Comparison of ENCODE assay signal across 30 cellular contexts in genomic region chr1:7363481-7363880, GRCh38.
A peak's percentile ranks its signal among the peaks of the same experiment; 100 is the strongest.
DNase-seq lines count a peak whose midpoint lies in the region; ATAC-seq and TF ChIP-seq lines count a peak whose summit lies in the region.
"Had no signal": no experiment of that assay in that cellular context is flagged by ENCODE, and none has a peak within 500 bp of the region (broad histone marks: within the 10 kb centered on the region; RNA-seq: fewer than 3 reads in every experiment).

No MANE protein-coding gene starts in this region.

- H3K4ac ChIP-seq in IMR-90 (ENCODE audit: low read depth, low read length): no peak overlapping the region

- no peak overlapping the region for H4K91ac ChIP-seq in IMR-90 (ENCODE audit: insufficient read depth, low read depth, low read length)

- CTCF ChIA-PET in IMR-90 (lab: Yijun Ruan, JAX): interaction anchor here (0.6 kb wide), 1 partner anchor 162 kb away, joined by 3 read pairs; no protein-coding TSS in a partner anchor

- no peak overlapping the region for H3K23ac ChIP-seq in IMR-90 (ENCODE audit: low read depth, low read length)

- BruUV-seq in IMR-90 (replicated peaks; lab: Mats Ljungman, UMichigan): no TSS peak

- H2BK20ac ChIP-seq in IMR-90 (ENCODE audit: low read depth, low read length): no peak overlapping the region

- H3K27ac ChIP-seq in IMR-90 (ENCODE audit: insufficient read depth, low read length) (no peak overlapping the region), left ventricle myocardium inferior (replicated peaks) (peak overlapping the region; percentile 86), psoas muscle (peak overlapping the region; percentile 60), endodermal cell (ENCODE audit: low read depth, low read length) (no peak overlapping the region)
- H3K27ac ChIP-seq: A549, C4-2B, HL-60, PC-9 had no signal

- H3K9ac ChIP-seq in IMR-90 (ENCODE audit: low read depth, low read length) (no peak overlapping the region), endodermal cell (ENCODE audit: extremely low read depth, low read length, poor library complexity, severe bottlenecking) (no peak overlapping the region)

- 71% methylated on average over 3 of the region's 6 CpGs; no CpG with 5 or more reads in 1 of the 2 experiments for WGBS in IMR-90 (ENCODE audit: extremely low coverage in 2 of 2, insufficient read length in 1 of 2), 2 experiments
- 20 to 27% (median 26%) methylated on average over 6 of the region's 6 CpGs for WGBS in psoas muscle, 3 donors
- 89 to 92% methylated on average over 5 to 6 of the region's 6 CpGs for WGBS in endodermal cell (ENCODE audit: insufficient coverage in 1 of 2, insufficient read length in 1 of 2), 2 experiments

- no peak overlapping the region for H2BK120ac ChIP-seq in IMR-90 (ENCODE audit: low read depth, low read length)

- no peak overlapping the region for H2AK5ac ChIP-seq in IMR-90 (ENCODE audit: low read depth, low read length)

- H2AFZ ChIP-seq in IMR-90 (replicated peaks; ENCODE audit: low read length, poor library complexity): peak overlapping the region; percentile 43
- H2AFZ ChIP-seq: PC-9 had no signal

- no peak overlapping the region for H3K4me3 Mint-ChIP-seq in activated naive CD8-positive, alpha-beta T cell treated with anti-CD3 and anti-CD28 coated beads, Interleukin-2, amount 50 U/mL, for 24 hours
- H3K4me3 Mint-ChIP-seq in endodermal cell: no peak overlapping the region
- H3K4me3 Mint-ChIP-seq: CD8-positive, alpha-beta T cell had no signal

- no peaks in the 10 kb centered on the region for H3K9me3 ChIP-seq in IMR-90 (ENCODE audit: control insufficient read depth, insufficient read depth, low read length)
- no peaks in the 10 kb centered on the region for H3K9me3 ChIP-seq in left ventricle myocardium inferior (replicated peaks)
- no peaks in the 10 kb centered on the region for H3K9me3 ChIP-seq in psoas muscle
- no peaks in the 10 kb centered on the region for H3K9me3 ChIP-seq in endodermal cell (ENCODE audit: control insufficient read depth, low read length)
- H3K9me3 ChIP-seq: A549 had no signal

- in situ Hi-C loops in IMR-90 (cut with MboI; ENCODE audit: low sequenced_read_pairs): no loop called here

- H2BK15ac ChIP-seq in IMR-90 (ENCODE audit: low read depth, low read length): no peak overlapping the region

- H2AK9ac ChIP-seq in IMR-90 (replicated peaks; ENCODE audit: low read depth, low read length, poor library complexity): no peak overlapping the region

- no peak for TF ChIP-seq POLR2A in IMR-90 (IDR thresholded peaks at IDR 0.05; ENCODE audit: low read depth, low read length)

- DNase-seq in IMR-90: no peak
- DNase-seq in Right ventricle myocardium superior: peak; percentile 65
- DNase-seq in left ventricle myocardium inferior: peak; percentile 56
- no peak for DNase-seq in psoas muscle
- DNase-seq in NCI-H345 treated with DMSO at 0.1 percent for 48 hours (lab: John Stamatoyannopoulos, UW; ENCODE audit: unreplicated experiment): no peak
- DNase-seq in activated naive CD8-positive, alpha-beta T cell treated with anti-CD3 and anti-CD28 coated beads, Interleukin-2, amount 50 U/mL, for 24 hours: no peak
- no peak for DNase-seq in endodermal cell
- DNase-seq: AML-193; CD8-positive, alpha-beta T cell; DMS 273 treated with DMSO at 0.1 percent for 48 hours; DMS79; EL; GDM1; NCI-H1092; NCI-H1417 treated with DMSO at 0.1 percent for 48 hours; NCI-H1694 treated with DMSO at 0.1 percent for 48 hours; NCI-H2081; NCI-H2227 treated with DMSO at 0.1 percent for 48 hours; NCI-H510A; NCI-H69; NK-92 treated with Interleukin-12 subunit alpha and Interleukin-12 subunit beta, amount 100 ng/mL, for 24 hours; PC-9; RPMI8226; SHP77 treated with DMSO at 0.1 percent for 48 hours had no signal

- TF ChIP-seq CTCF in IMR-90 (conservative IDR thresholded peaks at IDR 0.05; ENCODE audit: low read depth, low read length): no peak
- TF ChIP-seq CTCF in left ventricle myocardium inferior (IDR thresholded peaks at IDR 0.05; ENCODE audit: borderline replicate concordance): no peak
- no peak for TF ChIP-seq CTCF in psoas muscle (IDR thresholded peaks at IDR 0.05)
- no peak for TF ChIP-seq CTCF in endodermal cell (conservative IDR thresholded peaks at IDR 0.05)

- no peak overlapping the region for H3K56ac ChIP-seq in IMR-90 (ENCODE audit: extremely low read depth, insufficient read depth, low read length)

- H3K14ac ChIP-seq in IMR-90 (replicated peaks; ENCODE audit: low read depth, low read length): no peak overlapping the region

- H4K5ac ChIP-seq in IMR-90 (ENCODE audit: low read depth, low read length): no peak overlapping the region

- no peaks in the 10 kb centered on the region for H3K9me1 ChIP-seq in IMR-90 (ENCODE audit: insufficient read depth, low read length)

- H3K36me3 ChIP-seq in IMR-90 (ENCODE audit: control insufficient read depth, insufficient read depth, low read length): no peaks in the 10 kb centered on the region
- no peaks in the 10 kb centered on the region for H3K36me3 ChIP-seq in left ventricle myocardium inferior
- H3K36me3 ChIP-seq in psoas muscle (ENCODE audit: insufficient read depth in 1 of 2, low read depth in 1 of 2): no peaks in the 10 kb centered on the region
- H3K36me3 ChIP-seq in endodermal cell (ENCODE audit: control insufficient read depth, insufficient read depth, low read length): no peaks in the 10 kb centered on the region

- no peaks in the 10 kb centered on the region for H4K20me1 ChIP-seq in IMR-90 (ENCODE audit: insufficient read depth, low read length)

- dilution Hi-C loops in IMR-90 (cut with HindIII; ENCODE audit: low sequenced_read_pairs, unreplicated experiment): no loop called here

- H3K4me2 ChIP-seq in IMR-90 (ENCODE audit: low read depth, low read length): no peak overlapping the region
- H3K4me2 ChIP-seq: A549, PC-9 had no signal

- H3K4me1 ChIP-seq in IMR-90 (ENCODE audit: control insufficient read depth, insufficient read depth, low read length): no peaks in the 10 kb centered on the region
- H3K4me1 ChIP-seq in left ventricle myocardium inferior: peaks cover 51% of the 10 kb centered on the region
- H3K4me1 ChIP-seq in psoas muscle: peaks cover 9% of the 10 kb centered on the region
- no peaks in the 10 kb centered on the region for H3K4me1 ChIP-seq in endodermal cell (ENCODE audit: control insufficient read depth, insufficient read depth, low read length)
- H3K4me1 ChIP-seq: A549 had no signal

- H3K4me1 Mint-ChIP-seq in activated naive CD8-positive, alpha-beta T cell treated with anti-CD3 and anti-CD28 coated beads, Interleukin-2, amount 50 U/mL, for 24 hours: no peaks in the 10 kb centered on the region
- H3K4me1 Mint-ChIP-seq in endodermal cell: no peaks in the 10 kb centered on the region

- intact Hi-C loops in IMR-90 (cut with micrococcal nuclease) (no loop called here), Right ventricle myocardium superior (cut with DNase I) (no loop called here), left ventricle myocardium inferior (cut with micrococcal nuclease) (no loop called here), psoas muscle (cut with DNase I) (no loop called here)

- H3K18ac ChIP-seq in IMR-90 (ENCODE audit: low read depth, low read length): no peak overlapping the region

- H3K27me3 ChIP-seq in IMR-90 (ENCODE audit: control insufficient read depth, insufficient read depth, low read length): peaks cover 6% of the 10 kb centered on the region
- no peaks in the 10 kb centered on the region for H3K27me3 ChIP-seq in left ventricle myocardium inferior (ENCODE audit: low read depth)
- no peaks in the 10 kb centered on the region for H3K27me3 ChIP-seq in psoas muscle (ENCODE audit: insufficient read depth in 3 of 3, low read length in 2 of 3)
- no peaks in the 10 kb centered on the region for H3K27me3 ChIP-seq in endodermal cell (ENCODE audit: control insufficient read depth, insufficient read depth, low read length, poor library complexity, severe bottlenecking)

- no peak overlapping the region for H2BK5ac ChIP-seq in IMR-90 (ENCODE audit: low read depth, low read length, poor library complexity, severe bottlenecking)

- H3K79me1 ChIP-seq in IMR-90 (ENCODE audit: low read depth in 1 of 2, low read length in 2 of 2): no peaks in the 10 kb centered on the region

- no peak overlapping the region for H3K4me3 ChIP-seq in IMR-90 (ENCODE audit: insufficient read depth, low read depth, low read length)
- no peak overlapping the region for H3K4me3 ChIP-seq in left ventricle myocardium inferior
- no peak overlapping the region for H3K4me3 ChIP-seq in psoas muscle
- H3K4me3 ChIP-seq in endodermal cell (ENCODE audit: low read length): no peak overlapping the region
- H3K4me3 ChIP-seq: A549, GM12878, PC-9 had no signal

- H3K27ac Mint-ChIP-seq in activated naive CD8-positive, alpha-beta T cell treated with anti-CD3 and anti-CD28 coated beads, Interleukin-2, amount 50 U/mL, for 24 hours: no peak overlapping the region
- no peak overlapping the region for H3K27ac Mint-ChIP-seq in endodermal cell
- H3K27ac Mint-ChIP-seq: CD8-positive, alpha-beta T cell had no signal

- H3K36me3 Mint-ChIP-seq in activated naive CD8-positive, alpha-beta T cell treated with anti-CD3 and anti-CD28 coated beads, Interleukin-2, amount 50 U/mL, for 24 hours (ENCODE audit: low read depth): no peaks in the 10 kb centered on the region
- H3K36me3 Mint-ChIP-seq in endodermal cell (ENCODE audit: low read depth): no peaks in the 10 kb centered on the region
- H3K36me3 Mint-ChIP-seq: CD8-positive, alpha-beta T cell had no signal

- ATAC-seq in IMR-90 (ENCODE audit: low read depth): no peak
- ATAC-seq in Right ventricle myocardium superior (ENCODE audit: poor library complexity): peak; percentile 80
- ATAC-seq in psoas muscle: peak; percentile 47 to 87 (median 80)
- ATAC-seq in activated naive CD8-positive, alpha-beta T cell treated with anti-CD3 and anti-CD28 coated beads, Interleukin-2, amount 50 U/mL, for 24 hours: no peak
- no peak for ATAC-seq in GM21526 (IDR thresholded peaks at IDR 0.05; ENCODE audit: low FRiP score, unreplicated experiment)
- ATAC-seq: A549; CD8-positive, alpha-beta T cell; GM12878; HCT116 had no signal

- POLR2A ChIA-PET in IMR-90 (lab: Charles Lee; ENCODE audit: unreplicated experiment): no interaction called here

- H3K27me3 Mint-ChIP-seq in activated naive CD8-positive, alpha-beta T cell treated with anti-CD3 and anti-CD28 coated beads, Interleukin-2, amount 50 U/mL, for 24 hours: peaks cover 1% of the 10 kb centered on the region
- H3K27me3 Mint-ChIP-seq in endodermal cell (ENCODE audit: insufficient read depth): peaks cover 3% of the 10 kb centered on the region

- no peak overlapping the region for H4K8ac ChIP-seq in IMR-90 (ENCODE audit: low read depth in 2 of 2, low read length in 2 of 2)

- H3K9me3 Mint-ChIP-seq in activated naive CD8-positive, alpha-beta T cell treated with anti-CD3 and anti-CD28 coated beads, Interleukin-2, amount 50 U/mL, for 24 hours: no peaks in the 10 kb centered on the region
- peaks cover 1% of the 10 kb centered on the region for H3K9me3 Mint-ChIP-seq in endodermal cell
- H3K9me3 Mint-ChIP-seq: CD8-positive, alpha-beta T cell had no signal

- no peak for TF ChIP-seq RAD21 in IMR-90 (IDR thresholded peaks at IDR 0.05; ENCODE audit: low read length)

TF ChIP-seq in IMR-90, 13 proteins besides CTCF, POLR2A, EP300 and RAD21 (continues in another document):
- no peak for TF ChIP-seq NFE2L2 (IDR thresholded peaks at IDR 0.05; ENCODE audit: low read depth, low read length)
- no peak for TF ChIP-seq MAFK (IDR thresholded peaks at IDR 0.05; ENCODE audit: low read depth, low read length)
- TF ChIP-seq RCOR1 (IDR thresholded peaks at IDR 0.05; ENCODE audit: insufficient replicate concordance, low read length): no peak
- no peak for TF ChIP-seq SMC3 (IDR thresholded peaks at IDR 0.05; ENCODE audit: low read depth, low read length)

Comparison
In these comparisons a context has a peak if more than half of its experiments do, and no peak if none do; other contexts are left out.
1. ATAC-seq: peak in Right ventricle myocardium superior (single experiment) and psoas muscle (4 of 4); none in IMR-90 (single experiment), activated naive CD8-positive, alpha-beta T cell treated with anti-CD3 and anti-CD28 coated beads, Interleukin-2, amount 50 U/mL, for 24 hours (single experiment) and GM21526 (single experiment).
2. DNase-seq: peak in Right ventricle myocardium superior (single experiment) and left ventricle myocardium inferior (single experiment); none in IMR-90 (single experiment), psoas muscle (0 of 2), NCI-H345 treated with DMSO at 0.1 percent for 48 hours (single experiment), activated naive CD8-positive, alpha-beta T cell treated with anti-CD3 and anti-CD28 coated beads, Interleukin-2, amount 50 U/mL, for 24 hours (single experiment) and endodermal cell (single experiment).
3. H3K27ac ChIP-seq: peak in left ventricle myocardium inferior (single experiment) and psoas muscle (single experiment); none in IMR-90 (single experiment) and endodermal cell (single experiment).